22 cellular contexts compared by ENCODE assay signal in genomic region chr17:8080799-8081219, GRCh38. TPM values are rescaled to one million over a fixed set of nuclear protein-coding genes. Genes with fewer than 3 reads are reported as not detected.
A peak's percentile ranks its signal among the peaks of the same experiment; 100 is the strongest.
DNase-seq lines count a peak whose midpoint lies in the region; ATAC-seq, FAIRE-seq and TF ChIP-seq lines count a peak whose summit lies in the region.
"Had no signal": no experiment of that assay in that cellular context is flagged by ENCODE, and none has a peak within 500 bp of the region (broad histone marks: within the 10 kb centered on the region; RNA-seq: fewer than 3 reads in every experiment).

No MANE protein-coding gene starts in this region.

- intact Hi-C loops in HepG2 (cut with micrococcal nuclease; ENCODE audit: unreplicated experiment) (loop anchor here (5.0 kb wide), 1 partner anchor 36 kb away; the partner anchor contains the start of gene ALOXE3), right lobe of liver (cut with DNase I) (no loop called here), PC-9 (cut with micrococcal nuclease; ENCODE audit: unreplicated experiment) (loop anchor here (1.0 to 2.0 kb wide), 3 partner anchors 30 to 219 kb away; partner anchors contain the start of gene ALOXE3), posterior vena cava (cut with DNase I) (no loop called here)

- CTCF ChIA-PET in HepG2 (lab: Yijun Ruan, JAX; ENCODE audit: low intra/inter-chr PET ratio, low total read pairs) (interaction anchor here (1.3 kb wide), 1 partner anchor 30 kb away, joined by 4 read pairs; no protein-coding TSS in a partner anchor), PC-9 (lab: Charles Lee) (interaction anchor here (0.6 to 1.0 kb wide), 2 partner anchors 13 to 665 kb away, joined by 3 read pairs; no protein-coding TSS in a partner anchor)

- POLR2A ChIA-PET in HepG2 (lab: Yijun Ruan, JAX) (no interaction called here), PC-9 (lab: Charles Lee; ENCODE audit: unreplicated experiment) (no interaction called here)

- ATAC-seq in HepG2 = no peak
- ATAC-seq in right lobe of liver = no peak
- no peak for ATAC-seq in stimulated activated naive CD8-positive, alpha-beta T cell treated with anti-CD3 and anti-CD28 coated beads, Interleukin-15, amount 100 ng/mL, for 72 hours

- no peak for TF ChIP-seq RAD21 in HepG2 (CRISPR knock-in tag; IDR thresholded peaks at IDR 0.05)

- no peak overlapping the region for H3K27ac ChIP-seq in HepG2 (ENCODE audit: extremely low read length, insufficient read depth, low read length)
- no peak overlapping the region for H3K27ac ChIP-seq in right lobe of liver
- no peak overlapping the region for H3K27ac ChIP-seq in PC-9
- H3K27ac ChIP-seq in SJCRH30 = no peak overlapping the region

- H4K20me1 ChIP-seq in HepG2 (ENCODE audit: insufficient read depth, low read length) (no peaks in the 10 kb centered on the region), PC-9 (ENCODE audit: insufficient read depth) (no peaks in the 10 kb centered on the region)

- peaks cover 23% of the 10 kb centered on the region for H3K27me3 Mint-ChIP-seq in glutamatergic neuron (ENCODE audit: unreplicated experiment)
- peaks cover 6% of the 10 kb centered on the region for H3K27me3 Mint-ChIP-seq in stimulated activated naive CD8-positive, alpha-beta T cell treated with anti-CD3 and anti-CD28 coated beads, Interleukin-15, amount 100 ng/mL, for 72 hours

- H3K9me3 ChIP-seq in HepG2 (ENCODE audit: low read length) (no peaks in the 10 kb centered on the region), right lobe of liver (no peaks in the 10 kb centered on the region), PC-9 (ENCODE audit: insufficient read depth, low read depth) (no peaks in the 10 kb centered on the region), SJCRH30 (replicated peaks) (no peaks in the 10 kb centered on the region)
- H3K9me3 ChIP-seq: mucosa of descending colon had no signal

- no peak for TF ChIP-seq EP300 in HepG2 (IDR thresholded peaks at IDR 0.05; ENCODE audit: low read depth in 2 of 2, low read length in 2 of 2)
- no peak for TF ChIP-seq EP300 in HepG2 (CRISPR knock-in tag; IDR thresholded peaks at IDR 0.05; ENCODE audit: borderline replicate concordance)

- H3K4me2 ChIP-seq in HepG2 (ENCODE audit: low read depth, low read length) = peak overlapping the region; percentile 94; the same call in 1 of the 2 replicates
- H3K4me2 ChIP-seq in PC-9 = peak overlapping the region; percentile 79

- H3K4me1 ChIP-seq in HepG2 (ENCODE audit: insufficient read depth, low read length) (peaks cover 24% of the 10 kb centered on the region), right lobe of liver (peaks cover 0 to 11% (median 5%) of the 10 kb centered on the region in 4 donors), PC-9 (replicated peaks; ENCODE audit: insufficient read depth) (no peaks in the 10 kb centered on the region), SJCRH30 (no peaks in the 10 kb centered on the region)

- no peaks in the 10 kb centered on the region for H3K9me3 Mint-ChIP-seq in glutamatergic neuron (ENCODE audit: unreplicated experiment)
- no peaks in the 10 kb centered on the region for H3K9me3 Mint-ChIP-seq in stimulated activated naive CD8-positive, alpha-beta T cell treated with anti-CD3 and anti-CD28 coated beads, Interleukin-15, amount 100 ng/mL, for 72 hours

- DNase-seq in HepG2 (ENCODE audit: low spot score) (no peak), right lobe of liver (no peak), PC-9 (no peak), glutamatergic neuron (no peak), posterior vena cava (ENCODE audit: low spot score) (no peak), SJCRH30 (no peak), NCI-H1048 (lab: John Stamatoyannopoulos, UW) (no peak)
- no peak for DNase-seq in stimulated activated naive CD8-positive, alpha-beta T cell treated with anti-CD3 and anti-CD28 coated beads, Interleukin-15, amount 100 ng/mL, for 72 hours
- DNase-seq: activated CD4-positive, alpha-beta T cell treated with anti-CD3 and anti-CD28 coated beads, Interleukin-2, amount 50 U/mL, for 4 hours; activated naive CD4-positive, alpha-beta T cell; DMS79; effector CD4-positive, alpha-beta T cell; foreskin fibroblast; islet precursor cell; NK-92 treated with Interleukin-12 subunit alpha and Interleukin-12 subunit beta, amount 100 ng/mL, for 24 hours; SHP77; stimulated activated CD4-positive, alpha-beta T cell treated with anti-CD3 and anti-CD28 coated beads, Interleukin-15, amount 100 ng/mL, for 24 hours had no signal

- H3K79me2 ChIP-seq in HepG2 (ENCODE audit: insufficient read depth, low read length) (no peaks in the 10 kb centered on the region), PC-9 (ENCODE audit: low read depth) (no peaks in the 10 kb centered on the region)

- no peaks in the 10 kb centered on the region for H3K36me3 Mint-ChIP-seq in glutamatergic neuron (ENCODE audit: unreplicated experiment)

- H3F3A ChIP-seq in PC-9 (ENCODE audit: insufficient read depth, low read depth) = no peaks in the 10 kb centered on the region

- WGBS in HepG2 (ENCODE audit: low lambda C conversion rate) = 72% methylated on average over 11 of the region's 17 CpGs
- WGBS in right lobe of liver (ENCODE audit: insufficient coverage, low coverage, low lambda C conversion rate, missing lambda C conversion rate) = no CpG with 5 or more reads among the region's 17 CpGs

- peak overlapping the region; percentile 46 for H3K4me3 Mint-ChIP-seq in glutamatergic neuron (ENCODE audit: unreplicated experiment)
- H3K4me3 Mint-ChIP-seq in stimulated activated naive CD8-positive, alpha-beta T cell treated with anti-CD3 and anti-CD28 coated beads, Interleukin-15, amount 100 ng/mL, for 72 hours = peak overlapping the region; percentile 95 to 97

- TF ChIP-seq CTCF in HepG2 (CRISPR knock-in tag; IDR thresholded peaks at IDR 0.05) (no peak), right lobe of liver (IDR thresholded peaks at IDR 0.05) (no peak), PC-9 (conservative IDR thresholded peaks at IDR 0.05) (no peak), glutamatergic neuron (IDR thresholded peaks at IDR 0.05; ENCODE audit: partially characterized antibody, unreplicated experiment) (no peak)

- no peak overlapping the region for H3K4me3 ChIP-seq in HepG2 (replicated peaks in 1 of 3; ENCODE audit: insufficient read depth in 1 of 3, low read depth in 2 of 3, low read length in 3 of 3)
- H3K4me3 ChIP-seq in right lobe of liver = no peak overlapping the region
- H3K4me3 ChIP-seq in PC-9 = peak overlapping the region; percentile 54
- H3K4me3 ChIP-seq in SJCRH30 = no peak overlapping the region
- H3K4me3 ChIP-seq: mucosa of descending colon had no signal

- no peaks in the 10 kb centered on the region for H3K9me2 ChIP-seq in PC-9 (ENCODE audit: insufficient read depth)

- in situ Hi-C loops in HepG2 (cut with HindIII; ENCODE audit: extremely low pct_ligation_motif_present, low pct_unique_long_range_greater_than_20kb) = no loop called here

- TF ChIP-seq POLR2A in HepG2 (IDR thresholded peaks at IDR 0.05; ENCODE audit: insufficient read depth in 1 of 2, low read depth in 2 of 2, low read length in 2 of 2) (no peak), right lobe of liver (IDR thresholded peaks at IDR 0.05) (no peak)

- no peaks in the 10 kb centered on the region for H3K4me1 Mint-ChIP-seq in glutamatergic neuron (ENCODE audit: low read depth, unreplicated experiment)
- peaks cover 24% of the 10 kb centered on the region for H3K4me1 Mint-ChIP-seq in stimulated activated naive CD8-positive, alpha-beta T cell treated with anti-CD3 and anti-CD28 coated beads, Interleukin-15, amount 100 ng/mL, for 72 hours

- no peak overlapping the region for H3K9ac ChIP-seq in HepG2 (ENCODE audit: insufficient read depth, low read depth, low read length)

- H3K27me3 ChIP-seq in HepG2 (ENCODE audit: control insufficient read depth in 1 of 2, insufficient read depth in 2 of 2, low read length in 2 of 2) (peaks cover 6 to 45% of the 10 kb centered on the region in 2 experiments; a peak in 4 of 5 replicates), right lobe of liver (no peaks in the 10 kb centered on the region), PC-9 (ENCODE audit: insufficient read depth, low read depth) (no peaks in the 10 kb centered on the region), SJCRH30 (no peaks in the 10 kb centered on the region)

- H3K27ac Mint-ChIP-seq in glutamatergic neuron (ENCODE audit: unreplicated experiment) = no peak overlapping the region
- peak overlapping the region in 1 of 2 donors; percentile 31 for H3K27ac Mint-ChIP-seq in stimulated activated naive CD8-positive, alpha-beta T cell treated with anti-CD3 and anti-CD28 coated beads, Interleukin-15, amount 100 ng/mL, for 72 hours

- no peak overlapping the region for H2AFZ ChIP-seq in HepG2 (ENCODE audit: low read length)
- H2AFZ ChIP-seq in PC-9 = peak overlapping the region; percentile 81; the same call in 1 of the 2 replicates

- H3K36me3 ChIP-seq in HepG2 (replicated peaks in 1 of 2; ENCODE audit: control insufficient read depth in 1 of 2, insufficient read depth in 2 of 2, low read length in 2 of 2) (no peaks in the 10 kb centered on the region), right lobe of liver (no peaks in the 10 kb centered on the region), PC-9 (ENCODE audit: low read depth) (no peaks in the 10 kb centered on the region), SJCRH30 (no peaks in the 10 kb centered on the region)

- no peak for FAIRE-seq in HepG2 (lab: Jason Lieb, UNC)
- FAIRE-seq: bronchial epithelial cell, HTR-8/SVneo had no signal

- BruUV-seq in HepG2 (replicated peaks; lab: Mats Ljungman, UMichigan) = no TSS peak
- BruUV-seq in PC-9 (replicated peaks; lab: Mats Ljungman, UMichigan) = no TSS peak

RNA-seq across cellular contexts. Expression of gene ALOX12B, which starts 6.7 kb away (rescaled TPM):
- not detected in 2 replicates for total RNA-seq in HepG2 (2016; rRNA removed; fragmentation: Illumina TruSeq; extraction: Trizol)
- not detected in 2 replicates for total RNA-seq in HepG2 (2016; cell fraction: cytosol; rRNA removed; fragmentation: Illumina TruSeq; extraction: Trizol; ENCODE audit: low read depth)
- total RNA-seq in HepG2 (2016; cell fraction: insoluble cytoplasmic fraction; rRNA removed; fragmentation: Illumina TruSeq; extraction: Trizol) = not detected in 2 replicates
- 0.31 TPM in 1 of 2 replicates, not detected in the other for total RNA-seq in HepG2 (2016; cell fraction: membrane; rRNA removed; fragmentation: Illumina TruSeq; extraction: Trizol)
- not detected in 2 replicates for total RNA-seq in HepG2 (2016; cell fraction: nucleus; rRNA removed; fragmentation: Illumina TruSeq; extraction: Trizol)
- polyA plus RNA-seq in HepG2 (2011; rRNA removed) = 0.13 TPM in 1 of 2 replicates, not detected in the other
- polyA plus RNA-seq in HepG2 (2011; cell fraction: cytosol; rRNA removed) = 0.12 TPM in 1 of 2 replicates, not detected in the other
- not detected in 2 replicates for polyA plus RNA-seq in HepG2 (2011; cell fraction: nucleus; rRNA removed)
- polyA plus RNA-seq in HepG2 (2012) = 0.21 TPM in 1 of 2 replicates, not detected in the other
- polyA plus RNA-seq in HepG2 (2016; cell fraction: cytosol; fragmentation: Illumina TruSeq; extraction: Trizol; ENCODE audit: low read depth) = 0.15 and 0.32 TPM in 2 replicates
- 0.26 TPM in 1 of 2 replicates, not detected in the other for polyA plus RNA-seq in HepG2 (2016; cell fraction: insoluble cytoplasmic fraction; fragmentation: Illumina TruSeq; extraction: Trizol; ENCODE audit: low read depth)
- 0.18 and 0.27 TPM in 2 replicates for polyA plus RNA-seq in HepG2 (2016; cell fraction: membrane; fragmentation: Illumina TruSeq; extraction: Trizol; ENCODE audit: low read depth)
- not detected in 2 replicates for polyA plus RNA-seq in HepG2 (2016; cell fraction: nucleus; fragmentation: Illumina TruSeq; extraction: Trizol; ENCODE audit: insufficient read depth, low read depth)
- polyA minus RNA-seq in HepG2 (2011; rRNA and poly(A)+ RNA removed; ENCODE audit: low replicate concordance) = 1.8 TPM in 1 of 2 replicates, not detected in the other
- polyA minus RNA-seq in HepG2 (2011; cell fraction: cytosol; rRNA and poly(A)+ RNA removed) = not detected in 2 replicates
- not detected in 2 replicates for polyA minus RNA-seq in HepG2 (2011; cell fraction: nucleus; rRNA and poly(A)+ RNA removed)
- total RNA-seq in right lobe of liver = not detected
- not detected in 2 replicates for total RNA-seq in PC-9 (2021)
- not detected for total RNA-seq in glutamatergic neuron (ENCODE audit: unreplicated experiment)
- not detected for total RNA-seq in posterior vena cava
- not detected in 2 replicates for total RNA-seq in SJCRH30 (2014; rRNA removed; shearing (Covaris generic))
- total RNA-seq: temporal lobe had no signal

RNA-seq across cellular contexts. Expression of gene ALOXE3, which starts 37.5 kb away (rescaled TPM):
- total RNA-seq in HepG2 (2016; rRNA removed; fragmentation: Illumina TruSeq; extraction: Trizol) (not detected in 2 replicates), right lobe of liver (not detected), PC-9 (2021) (0.70 and 1.4 TPM in 2 replicates), glutamatergic neuron (ENCODE audit: unreplicated experiment) (not detected), posterior vena cava (not detected)
- not detected in 2 replicates for total RNA-seq in HepG2 (2016; cell fraction: cytosol; rRNA removed; fragmentation: Illumina TruSeq; extraction: Trizol; ENCODE audit: low read depth)
- 0.02 TPM in 1 of 2 replicates, not detected in the other for total RNA-seq in HepG2 (2016; cell fraction: insoluble cytoplasmic fraction; rRNA removed; fragmentation: Illumina TruSeq; extraction: Trizol)
- not detected in 2 replicates for total RNA-seq in HepG2 (2016; cell fraction: membrane; rRNA removed; fragmentation: Illumina TruSeq; extraction: Trizol)
- not detected in 2 replicates for total RNA-seq in HepG2 (2016; cell fraction: nucleus; rRNA removed; fragmentation: Illumina TruSeq; extraction: Trizol)
- 0.07 TPM in 1 of 2 replicates, not detected in the other for polyA plus RNA-seq in HepG2 (2011; rRNA removed)
- 0.03 TPM in 1 of 2 replicates, not detected in the other for polyA plus RNA-seq in HepG2 (2011; cell fraction: cytosol; rRNA removed)
- polyA plus RNA-seq in HepG2 (2011; cell fraction: nucleus; rRNA removed) = 0.14 and 0.18 TPM in 2 replicates
- 0.08 TPM in 1 of 2 replicates, not detected in the other for polyA plus RNA-seq in HepG2 (2012)
- not detected in 2 replicates for polyA plus RNA-seq in HepG2 (2016; cell fraction: cytosol; fragmentation: Illumina TruSeq; extraction: Trizol; ENCODE audit: low read depth)
- not detected in 2 replicates for polyA plus RNA-seq in HepG2 (2016; cell fraction: insoluble cytoplasmic fraction; fragmentation: Illumina TruSeq; extraction: Trizol; ENCODE audit: low read depth)
- polyA plus RNA-seq in HepG2 (2016; cell fraction: membrane; fragmentation: Illumina TruSeq; extraction: Trizol; ENCODE audit: low read depth) = not detected in 2 replicates
- polyA plus RNA-seq in HepG2 (2016; cell fraction: nucleus; fragmentation: Illumina TruSeq; extraction: Trizol; ENCODE audit: insufficient read depth, low read depth) = not detected in 2 replicates
- 0.63 TPM in 1 of 2 replicates, not detected in the other for polyA minus RNA-seq in HepG2 (2011; rRNA and poly(A)+ RNA removed; ENCODE audit: low replicate concordance)
- polyA minus RNA-seq in HepG2 (2011; cell fraction: cytosol; rRNA and poly(A)+ RNA removed) = not detected in 2 replicates
- not detected in 2 replicates for polyA minus RNA-seq in HepG2 (2011; cell fraction: nucleus; rRNA and poly(A)+ RNA removed)
- not detected in 2 replicates for total RNA-seq in SJCRH30 (2014; rRNA removed; shearing (Covaris generic))
- total RNA-seq: mucosa of descending colon, progenitor cell of endocrine pancreas had no signal

RNA-seq across cellular contexts. Expression of gene ALOX15B, which starts 42.0 kb away (rescaled TPM):
- total RNA-seq in HepG2 (2016; rRNA removed; fragmentation: Illumina TruSeq; extraction: Trizol) (not detected in 2 replicates), right lobe of liver (1 to 10 TPM in 2 of 6 experiments, under 1 TPM in 4; 0.22 to 2.2 (median 0.72) TPM), PC-9 (2021) (not detected in 2 replicates), glutamatergic neuron (ENCODE audit: unreplicated experiment) (not detected), posterior vena cava (1 to 10 TPM in 1 of 2 donors, under 1 TPM in 1; 0.48 to 3.3 TPM)
- not detected in 2 replicates for total RNA-seq in HepG2 (2016; cell fraction: cytosol; rRNA removed; fragmentation: Illumina TruSeq; extraction: Trizol; ENCODE audit: low read depth)
- total RNA-seq in HepG2 (2016; cell fraction: insoluble cytoplasmic fraction; rRNA removed; fragmentation: Illumina TruSeq; extraction: Trizol) = not detected in 2 replicates
- total RNA-seq in HepG2 (2016; cell fraction: membrane; rRNA removed; fragmentation: Illumina TruSeq; extraction: Trizol) = not detected in 2 replicates
- not detected in 2 replicates for total RNA-seq in HepG2 (2016; cell fraction: nucleus; rRNA removed; fragmentation: Illumina TruSeq; extraction: Trizol)
- not detected in 2 replicates for polyA plus RNA-seq in HepG2 (2011; rRNA removed)
- not detected in 2 replicates for polyA plus RNA-seq in HepG2 (2011; cell fraction: cytosol; rRNA removed)
- not detected in 2 replicates for polyA plus RNA-seq in HepG2 (2011; cell fraction: nucleus; rRNA removed)
- polyA plus RNA-seq in HepG2 (2012) = not detected in 2 replicates
- not detected in 2 replicates for polyA plus RNA-seq in HepG2 (2016; cell fraction: cytosol; fragmentation: Illumina TruSeq; extraction: Trizol; ENCODE audit: low read depth)
- polyA plus RNA-seq in HepG2 (2016; cell fraction: insoluble cytoplasmic fraction; fragmentation: Illumina TruSeq; extraction: Trizol; ENCODE audit: low read depth) = not detected in 2 replicates
- polyA plus RNA-seq in HepG2 (2016; cell fraction: membrane; fragmentation: Illumina TruSeq; extraction: Trizol; ENCODE audit: low read depth) = not detected in 2 replicates
- polyA plus RNA-seq in HepG2 (2016; cell fraction: nucleus; fragmentation: Illumina TruSeq; extraction: Trizol; ENCODE audit: insufficient read depth, low read depth) = not detected in 2 replicates
- 0.05 TPM in 1 of 2 replicates, not detected in the other for polyA minus RNA-seq in HepG2 (2011; rRNA and poly(A)+ RNA removed; ENCODE audit: low replicate concordance)
- not detected in 2 replicates for polyA minus RNA-seq in HepG2 (2011; cell fraction: cytosol; rRNA and poly(A)+ RNA removed)
- not detected in 2 replicates for polyA minus RNA-seq in HepG2 (2011; cell fraction: nucleus; rRNA and poly(A)+ RNA removed)
- total RNA-seq in SJCRH30 (2014; rRNA removed; shearing (Covaris generic)) = not detected in 2 replicates
- total RNA-seq: progenitor cell of endocrine pancreas, temporal lobe had no signal

RNA-seq across cellular contexts. Expression of gene HES7, which starts 43.1 kb away (rescaled TPM):
- not detected in 2 replicates for total RNA-seq in HepG2 (2016; rRNA removed; fragmentation: Illumina TruSeq; extraction: Trizol)
- total RNA-seq in HepG2 (2016; cell fraction: cytosol; rRNA removed; fragmentation: Illumina TruSeq; extraction: Trizol; ENCODE audit: low read depth) = not detected in 2 replicates
- not detected in 2 replicates for total RNA-seq in HepG2 (2016; cell fraction: insoluble cytoplasmic fraction; rRNA removed; fragmentation: Illumina TruSeq; extraction: Trizol)
- total RNA-seq in HepG2 (2016; cell fraction: membrane; rRNA removed; fragmentation: Illumina TruSeq; extraction: Trizol) = not detected in 2 replicates
- not detected in 2 replicates for total RNA-seq in HepG2 (2016; cell fraction: nucleus; rRNA removed; fragmentation: Illumina TruSeq; extraction: Trizol)
- polyA plus RNA-seq in HepG2 (2011; rRNA removed) = not detected in 2 replicates
- not detected in 2 replicates for polyA plus RNA-seq in HepG2 (2011; cell fraction: cytosol; rRNA removed)
- polyA plus RNA-seq in HepG2 (2011; cell fraction: nucleus; rRNA removed) = 0.42 and 0.50 TPM in 2 replicates
- 0.11 TPM in 1 of 2 replicates, not detected in the other for polyA plus RNA-seq in HepG2 (2012)
- polyA plus RNA-seq in HepG2 (2016; cell fraction: cytosol; fragmentation: Illumina TruSeq; extraction: Trizol; ENCODE audit: low read depth) = not detected in 2 replicates
- not detected in 2 replicates for polyA plus RNA-seq in HepG2 (2016; cell fraction: insoluble cytoplasmic fraction; fragmentation: Illumina TruSeq; extraction: Trizol; ENCODE audit: low read depth)
- polyA plus RNA-seq in HepG2 (2016; cell fraction: membrane; fragmentation: Illumina TruSeq; extraction: Trizol; ENCODE audit: low read depth) = not detected in 2 replicates
- polyA plus RNA-seq in HepG2 (2016; cell fraction: nucleus; fragmentation: Illumina TruSeq; extraction: Trizol; ENCODE audit: insufficient read depth, low read depth) = not detected in 2 replicates
- polyA minus RNA-seq in HepG2 (2011; rRNA and poly(A)+ RNA removed; ENCODE audit: low replicate concordance) = 3.9 TPM in 1 of 2 replicates, not detected in the other
- not detected in 2 replicates for polyA minus RNA-seq in HepG2 (2011; cell fraction: cytosol; rRNA and poly(A)+ RNA removed)
- polyA minus RNA-seq in HepG2 (2011; cell fraction: nucleus; rRNA and poly(A)+ RNA removed) = not detected in 2 replicates
- not detected for total RNA-seq in right lobe of liver
- total RNA-seq in PC-9 (2021) = 2.6 and 9.0 TPM in 2 replicates
- total RNA-seq in glutamatergic neuron (ENCODE audit: unreplicated experiment) = 2.2 TPM
- under 1 TPM in 1 of 2 donors, not detected in 1; 0.67 TPM for total RNA-seq in posterior vena cava
- 0.79 and 0.91 TPM in 2 replicates for total RNA-seq in SJCRH30 (2014; rRNA removed; shearing (Covaris generic))
- total RNA-seq: progenitor cell of endocrine pancreas had no signal

Comparison
In these comparisons a context has a peak if more than half of its experiments do, and no peak if none do; other contexts are left out.
1. intact Hi-C loops: an anchor here in HepG2 (5.0 kb wide) and PC-9 (1.0 to 2.0 kb wide); none called in right lobe of liver and posterior vena cava.